17 cellular contexts compared by ENCODE assay signal in genomic region chr11:43922974-43923326, GRCh38. TPM values are rescaled to one million over a fixed set of nuclear protein-coding genes. Genes with fewer than 3 reads are reported as not detected.
DNase-seq lines count a peak whose midpoint lies in the region; ATAC-seq, FAIRE-seq and TF ChIP-seq lines count a peak whose summit lies in the region.
"Had no signal": no experiment of that assay in that cellular context is flagged by ENCODE, and none has a peak within 500 bp of the region (broad histone marks: within the 10 kb centered on the region; RNA-seq: fewer than 3 reads in every experiment).

No MANE protein-coding gene starts in this region.

- TF ChIP-seq RAD21 in liver (IDR thresholded peaks at IDR 0.05): no peak
- TF ChIP-seq RAD21 in HepG2 (CRISPR knock-in tag; IDR thresholded peaks at IDR 0.05): no peak

- CTCF ChIA-PET in HepG2 (lab: Yijun Ruan, JAX; ENCODE audit: low intra/inter-chr PET ratio, low total read pairs): no interaction called here

- no peak for ATAC-seq in HepG2
- no peak for ATAC-seq in GM19397 (IDR thresholded peaks at IDR 0.05; ENCODE audit: unreplicated experiment)
- ATAC-seq: left colon; stimulated activated naive CD8-positive, alpha-beta T cell treated with anti-CD3 and anti-CD28 coated beads, Interleukin-15, amount 100 ng/mL, for 72 hours had no signal

- no peaks in the 10 kb centered on the region for H4K20me1 ChIP-seq in HepG2 (ENCODE audit: insufficient read depth, low read length)

- no peaks in the 10 kb centered on the region for H3K27me3 Mint-ChIP-seq in immature natural killer cell (ENCODE audit: low read depth in 3 of 3)
- H3K27me3 Mint-ChIP-seq: stimulated activated naive CD8-positive, alpha-beta T cell treated with anti-CD3 and anti-CD28 coated beads, Interleukin-15, amount 100 ng/mL, for 72 hours had no signal

- H3K27me3 ChIP-seq in liver (ENCODE audit: control insufficient read depth in 4 of 4, insufficient read depth in 4 of 4, low read length in 3 of 4): no peaks in the 10 kb centered on the region
- no peaks in the 10 kb centered on the region for H3K27me3 ChIP-seq in HepG2 (ENCODE audit: control insufficient read depth in 1 of 2, insufficient read depth in 2 of 2, low read length in 2 of 2)
- H3K27me3 ChIP-seq in skeletal muscle tissue (ENCODE audit: control insufficient read depth in 3 of 3, insufficient read depth in 3 of 3, low read length in 3 of 3): no peaks in the 10 kb centered on the region

- no peaks in the 10 kb centered on the region for H3K9me3 Mint-ChIP-seq in immature natural killer cell
- H3K9me3 Mint-ChIP-seq: stimulated activated naive CD8-positive, alpha-beta T cell treated with anti-CD3 and anti-CD28 coated beads, Interleukin-15, amount 100 ng/mL, for 72 hours had no signal

- no peak overlapping the region for H3K4me2 ChIP-seq in HepG2 (ENCODE audit: low read depth, low read length)

- TF ChIP-seq EP300 in HepG2 (IDR thresholded peaks at IDR 0.05; ENCODE audit: low read depth in 2 of 2, low read length in 2 of 2): no peak
- TF ChIP-seq EP300 in HepG2 (CRISPR knock-in tag; IDR thresholded peaks at IDR 0.05; ENCODE audit: borderline replicate concordance): no peak

- TF ChIP-seq POLR2A in HepG2 (IDR thresholded peaks at IDR 0.05; ENCODE audit: insufficient read depth in 1 of 2, low read depth in 2 of 2, low read length in 2 of 2): no peak

- no peak overlapping the region for H3K4me3 Mint-ChIP-seq in immature natural killer cell
- H3K4me3 Mint-ChIP-seq: stimulated activated naive CD8-positive, alpha-beta T cell treated with anti-CD3 and anti-CD28 coated beads, Interleukin-15, amount 100 ng/mL, for 72 hours had no signal

- intact Hi-C loops in HepG2 (cut with micrococcal nuclease; ENCODE audit: unreplicated experiment): no loop called here

- H3K4me3 ChIP-seq in liver (ENCODE audit: low read depth in 1 of 3, low read length in 3 of 3): no peak overlapping the region
- no peak overlapping the region for H3K4me3 ChIP-seq in HepG2 (replicated peaks in 1 of 3; ENCODE audit: insufficient read depth in 1 of 3, low read depth in 2 of 3, low read length in 3 of 3)
- no peak overlapping the region for H3K4me3 ChIP-seq in skeletal muscle tissue (ENCODE audit: low read length in 3 of 3)

- H3K9ac ChIP-seq in liver (ENCODE audit: low read depth in 1 of 2, low read length in 2 of 2) (no peak overlapping the region), HepG2 (ENCODE audit: insufficient read depth, low read depth, low read length) (no peak overlapping the region), skeletal muscle tissue (ENCODE audit: low read depth in 1 of 3, low read length in 3 of 3) (no peak overlapping the region)

- H3K4me1 ChIP-seq in liver (ENCODE audit: control insufficient read depth in 4 of 4, insufficient read depth in 4 of 4, low read length in 3 of 4) (peaks cover 0 to 6% (median 2%) of the 10 kb centered on the region in 4 donors), HepG2 (ENCODE audit: insufficient read depth, low read length) (peaks cover 17% of the 10 kb centered on the region), skeletal muscle tissue (ENCODE audit: control insufficient read depth in 3 of 3, insufficient read depth in 3 of 3, low read length in 3 of 3) (peaks cover 17 to 42% (median 41%) of the 10 kb centered on the region in 3 donors)

- H3K79me2 ChIP-seq in HepG2 (ENCODE audit: insufficient read depth, low read length): no peaks in the 10 kb centered on the region

- H3K27ac Mint-ChIP-seq in immature natural killer cell: no peak overlapping the region

- H3K36me3 Mint-ChIP-seq in immature natural killer cell: peaks cover 16 to 34% (median 18%) of the 10 kb centered on the region in 3 donors

- in situ Hi-C loops in HepG2 (cut with HindIII; ENCODE audit: extremely low pct_ligation_motif_present, low pct_unique_long_range_greater_than_20kb): no loop called here

- H3K36me3 ChIP-seq in liver (ENCODE audit: control insufficient read depth in 4 of 4, insufficient read depth in 3 of 4, low read depth in 1 of 4, low read length in 3 of 4): peaks cover 0 to 13% (median 7%) of the 10 kb centered on the region in 4 donors
- H3K36me3 ChIP-seq in HepG2 (replicated peaks in 1 of 2; ENCODE audit: control insufficient read depth in 1 of 2, insufficient read depth in 2 of 2, low read length in 2 of 2): peaks cover 5 to 18% of the 10 kb centered on the region in 2 experiments
- peaks cover 4 to 18% (median 7%) of the 10 kb centered on the region in 3 donors for H3K36me3 ChIP-seq in skeletal muscle tissue (ENCODE audit: control insufficient read depth in 3 of 3, insufficient read depth in 3 of 3, low read length in 3 of 3)

- DNase-seq in HepG2 (ENCODE audit: low spot score) (no peak), left kidney (ENCODE audit: low read depth, low spot score) (peak; percentile 49), NCI-H345 (lab: John Stamatoyannopoulos, UW) (no peak), immature natural killer cell (no peak)
- no peak for DNase-seq in effector CD4-positive, alpha-beta T cell
- DNase-seq: ACHN; activated gamma-delta T cell treated with Interleukin-2 at 50 U/mL for 16 hours; left colon; NCI-H1694; NCI-H748 treated with DMSO at 0.1 percent for 48 hours; stimulated activated CD4-positive, alpha-beta T cell treated with anti-CD3 and anti-CD28 coated beads, Interleukin-4, amount 100 ng/mL, for 4 hours; stimulated activated naive CD8-positive, alpha-beta T cell treated with anti-CD3 and anti-CD28 coated beads, Interleukin-15, amount 100 ng/mL, for 72 hours had no signal

- H3K9me3 ChIP-seq in liver (ENCODE audit: control insufficient read depth in 4 of 4, low read length in 3 of 4) (no peaks in the 10 kb centered on the region), HepG2 (ENCODE audit: low read length) (no peaks in the 10 kb centered on the region), skeletal muscle tissue (ENCODE audit: control insufficient read depth in 3 of 3, low read length in 3 of 3) (no peaks in the 10 kb centered on the region)

- no peak for FAIRE-seq in HepG2 (lab: Jason Lieb, UNC)
- FAIRE-seq: frontal cortex, TTC549 had no signal

- peaks cover 0 to 4% of the 10 kb centered on the region in 2 donors for H3K4me1 Mint-ChIP-seq in immature natural killer cell

- POLR2A ChIA-PET in HepG2 (lab: Yijun Ruan, JAX): no interaction called here

- TF ChIP-seq CTCF in liver (IDR thresholded peaks at IDR 0.05; ENCODE audit: low read depth, low read length, missing input control): no peak
- no peak for TF ChIP-seq CTCF in HepG2 (CRISPR knock-in tag; IDR thresholded peaks at IDR 0.05)

- no TSS peak for BruUV-seq in HepG2 (replicated peaks; lab: Mats Ljungman, UMichigan)

- H2AFZ ChIP-seq in HepG2 (ENCODE audit: low read length): no peak overlapping the region

- WGBS in liver: 75% methylated on average over 6 of the region's 6 CpGs
- 88% methylated on average over 6 of the region's 6 CpGs for WGBS in HepG2 (ENCODE audit: low lambda C conversion rate)

- H3K27ac ChIP-seq in liver (ENCODE audit: low read depth in 1 of 2, low read length in 2 of 2) (peak overlapping the region; percentile 45 to 76), HepG2 (ENCODE audit: extremely low read length, insufficient read depth, low read length) (no peak overlapping the region), skeletal muscle tissue (ENCODE audit: low read depth, low read length) (peak overlapping the region; percentile 66)

RNA-seq across cellular contexts. Expression of gene C11orf96, which starts 19.5 kb away (rescaled TPM):
- 10 to 100 TPM in 1 of 2 donors, 1 to 10 TPM in 1; 4.3 to 18.5 TPM for total RNA-seq in liver
- 10 to 100 TPM in 1 of 2 donors, 1 to 10 TPM in 1; 2.5 to 13.5 TPM for polyA plus RNA-seq in liver
- total RNA-seq in HepG2 (2016; rRNA removed; fragmentation: Illumina TruSeq; extraction: Trizol): not detected in 2 replicates
- not detected in 2 replicates for total RNA-seq in HepG2 (2016; cell fraction: cytosol; rRNA removed; fragmentation: Illumina TruSeq; extraction: Trizol; ENCODE audit: low read depth)
- not detected in 2 replicates for total RNA-seq in HepG2 (2016; cell fraction: insoluble cytoplasmic fraction; rRNA removed; fragmentation: Illumina TruSeq; extraction: Trizol)
- not detected in 2 replicates for total RNA-seq in HepG2 (2016; cell fraction: membrane; rRNA removed; fragmentation: Illumina TruSeq; extraction: Trizol)
- total RNA-seq in HepG2 (2016; cell fraction: nucleus; rRNA removed; fragmentation: Illumina TruSeq; extraction: Trizol): not detected in 2 replicates
- 0.08 and 0.35 TPM in 2 replicates for polyA plus RNA-seq in HepG2 (2011; rRNA removed)
- polyA plus RNA-seq in HepG2 (2011; cell fraction: cytosol; rRNA removed): 0.25 and 0.28 TPM in 2 replicates
- polyA plus RNA-seq in HepG2 (2011; cell fraction: nucleus; rRNA removed): 0.13 and 0.62 TPM in 2 replicates
- polyA plus RNA-seq in HepG2 (2012): 0.80 TPM in 1 of 2 replicates, not detected in the other
- polyA plus RNA-seq in HepG2 (2016; cell fraction: cytosol; fragmentation: Illumina TruSeq; extraction: Trizol; ENCODE audit: low read depth): not detected in 2 replicates
- not detected in 2 replicates for polyA plus RNA-seq in HepG2 (2016; cell fraction: insoluble cytoplasmic fraction; fragmentation: Illumina TruSeq; extraction: Trizol; ENCODE audit: low read depth)
- not detected in 2 replicates for polyA plus RNA-seq in HepG2 (2016; cell fraction: membrane; fragmentation: Illumina TruSeq; extraction: Trizol; ENCODE audit: low read depth)
- polyA plus RNA-seq in HepG2 (2016; cell fraction: nucleus; fragmentation: Illumina TruSeq; extraction: Trizol; ENCODE audit: insufficient read depth, low read depth): not detected in 2 replicates
- polyA minus RNA-seq in HepG2 (2011; rRNA and poly(A)+ RNA removed; ENCODE audit: low replicate concordance): not detected in 2 replicates
- polyA minus RNA-seq in HepG2 (2011; cell fraction: cytosol; rRNA and poly(A)+ RNA removed): 0.49 TPM in 1 of 2 replicates, not detected in the other
- not detected in 2 replicates for polyA minus RNA-seq in HepG2 (2011; cell fraction: nucleus; rRNA and poly(A)+ RNA removed)
- 17.2 TPM for total RNA-seq in skeletal muscle tissue
- polyA plus RNA-seq in immature natural killer cell: not detected

RNA-seq across cellular contexts. Expression of gene ALKBH3, which starts 42.3 kb away (rescaled TPM):
- total RNA-seq in liver (10 to 100 TPM in 1 of 2 donors, 1 to 10 TPM in 1; 7.8 to 14.5 TPM), HepG2 (2016; rRNA removed; fragmentation: Illumina TruSeq; extraction: Trizol) (36.1 and 49.6 TPM in 2 replicates), skeletal muscle tissue (25.6 TPM)
- polyA plus RNA-seq in liver (10 to 100 TPM; 13.2 to 17.2 TPM), HepG2 (2011; rRNA removed) (16.5 and 17.8 TPM in 2 replicates), immature natural killer cell (10 to 100 TPM; 40.0 to 89.3 (median 49.5) TPM)
- total RNA-seq in HepG2 (2016; cell fraction: cytosol; rRNA removed; fragmentation: Illumina TruSeq; extraction: Trizol; ENCODE audit: low read depth): 15.2 and 24.7 TPM in 2 replicates
- total RNA-seq in HepG2 (2016; cell fraction: insoluble cytoplasmic fraction; rRNA removed; fragmentation: Illumina TruSeq; extraction: Trizol): 39.0 and 48.6 TPM in 2 replicates
- 27.0 and 33.2 TPM in 2 replicates for total RNA-seq in HepG2 (2016; cell fraction: membrane; rRNA removed; fragmentation: Illumina TruSeq; extraction: Trizol)
- total RNA-seq in HepG2 (2016; cell fraction: nucleus; rRNA removed; fragmentation: Illumina TruSeq; extraction: Trizol): 30.6 and 31.1 TPM in 2 replicates
- polyA plus RNA-seq in HepG2 (2011; cell fraction: cytosol; rRNA removed): 11.7 and 19.8 TPM in 2 replicates
- 6.1 and 12.5 TPM in 2 replicates for polyA plus RNA-seq in HepG2 (2011; cell fraction: nucleus; rRNA removed)
- 14.3 and 14.6 TPM in 2 replicates for polyA plus RNA-seq in HepG2 (2012)
- 10.4 and 19.4 TPM in 2 replicates for polyA plus RNA-seq in HepG2 (2016; cell fraction: cytosol; fragmentation: Illumina TruSeq; extraction: Trizol; ENCODE audit: low read depth)
- polyA plus RNA-seq in HepG2 (2016; cell fraction: insoluble cytoplasmic fraction; fragmentation: Illumina TruSeq; extraction: Trizol; ENCODE audit: low read depth): 35.9 and 40.1 TPM in 2 replicates
- polyA plus RNA-seq in HepG2 (2016; cell fraction: membrane; fragmentation: Illumina TruSeq; extraction: Trizol; ENCODE audit: low read depth): 16.7 and 27.6 TPM in 2 replicates
- polyA plus RNA-seq in HepG2 (2016; cell fraction: nucleus; fragmentation: Illumina TruSeq; extraction: Trizol; ENCODE audit: insufficient read depth, low read depth): 18.5 and 20.8 TPM in 2 replicates
- polyA minus RNA-seq in HepG2 (2011; rRNA and poly(A)+ RNA removed; ENCODE audit: low replicate concordance): 4.2 and 6.8 TPM in 2 replicates
- polyA minus RNA-seq in HepG2 (2011; cell fraction: cytosol; rRNA and poly(A)+ RNA removed): 6.9 and 7.4 TPM in 2 replicates
- 22.1 and 29.3 TPM in 2 replicates for polyA minus RNA-seq in HepG2 (2011; cell fraction: nucleus; rRNA and poly(A)+ RNA removed)

Comparison
In these comparisons a context has a peak if more than half of its experiments do, and no peak if none do; other contexts are left out.
1. RNA of gene C11orf96, which starts 19.5 kb away (total RNA-seq): 4.3 to 18.5 TPM in liver and 17.2 TPM in skeletal muscle tissue (single experiment); not detected in HepG2; every median in the first group is over 4 times any median in the second.